Comparison of ENCODE assay signal across 8 cellular contexts in the genomic region with DNA sequence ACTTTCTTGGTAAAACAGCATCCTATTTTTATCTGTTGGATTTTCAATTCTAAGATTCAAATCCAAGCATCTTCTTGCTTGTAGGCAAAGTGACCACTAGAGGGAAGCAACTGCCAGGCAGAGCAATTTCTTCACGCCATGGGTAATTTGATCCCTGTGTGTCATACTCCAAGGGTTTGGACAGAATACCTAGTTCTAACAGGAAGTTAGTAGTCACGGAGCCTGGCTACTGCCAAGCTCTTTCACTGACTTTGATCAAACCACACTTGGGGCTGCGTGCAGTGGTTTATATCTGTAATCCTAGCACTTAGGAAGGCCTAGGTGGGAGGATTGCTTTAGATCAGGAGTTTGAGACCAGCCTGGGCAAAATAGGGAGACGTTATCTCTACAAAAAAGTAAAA.
DNase-seq lines count a peak whose midpoint lies in the region; ATAC-seq and TF ChIP-seq lines count a peak whose summit lies in the region.

No MANE protein-coding gene starts in this region.

- DNase-seq in Kasumi-1 (lab: John Stamatoyannopoulos, UW) = peak; percentile 94 to 96
- DNase-seq in NT2/D1 (ENCODE audit: low read depth, low spot score) = peak; percentile 88
- peak; percentile 14 for DNase-seq in cerebellum (ENCODE audit: low spot score)
- peak; percentile 39 to 47 for DNase-seq in left colon
- DNase-seq in transverse colon = peak; percentile 59
- DNase-seq in CD8-positive, alpha-beta T cell = no peak

- no peak for TF ChIP-seq EP300 in transverse colon (IDR thresholded peaks at IDR 0.05; ENCODE audit: low read depth)

- no peaks in the 10 kb centered on the region for H3K4me1 ChIP-seq in NT2/D1 (ENCODE audit: insufficient read depth, insufficient read length)
- H3K4me1 ChIP-seq in transverse colon = peaks cover 0 to 10% (median 1%) of the 10 kb centered on the region in 4 donors
- no peaks in the 10 kb centered on the region for H3K4me1 ChIP-seq in CD8-positive, alpha-beta T cell (ENCODE audit: insufficient read depth, low read length)

- H3K36me3 ChIP-seq in NT2/D1 (ENCODE audit: insufficient read depth, insufficient read length, low read length) = no peaks in the 10 kb centered on the region
- H3K36me3 ChIP-seq in transverse colon = no peaks in the 10 kb centered on the region
- no peaks in the 10 kb centered on the region for H3K36me3 ChIP-seq in CD8-positive, alpha-beta T cell (ENCODE audit: insufficient read depth, low read length)

- no peak overlapping the region for H3K4me3 Mint-ChIP-seq in CD8-positive, alpha-beta T cell

- no peaks in the 10 kb centered on the region for H3K4me1 Mint-ChIP-seq in CD8-positive, alpha-beta T cell (ENCODE audit: low read depth)

- TF ChIP-seq CTCF in GM12875 (IDR thresholded peaks at IDR 0.05; ENCODE audit: borderline replicate concordance, insufficient read depth, low read depth, low read length) (peak; percentile 65), transverse colon (IDR thresholded peaks at IDR 0.05) (peak; percentile 54 to 78 (median 73))
- TF ChIP-seq CTCF in CD8-positive, alpha-beta T cell (IDR thresholded peaks at IDR 0.05) = no peak

- peak overlapping the region; percentile 38 to 63 (median 48) for H3K27ac ChIP-seq in transverse colon
- no peak overlapping the region for H3K27ac ChIP-seq in CD8-positive, alpha-beta T cell (ENCODE audit: low read depth, low read length)

- H3K9ac ChIP-seq in NT2/D1 (ENCODE audit: insufficient read length, low read depth) = peak overlapping the region; percentile 65

- no peak for TF ChIP-seq POLR2A in transverse colon (IDR thresholded peaks at IDR 0.05)

- H3K36me3 Mint-ChIP-seq in CD8-positive, alpha-beta T cell = no peaks in the 10 kb centered on the region

- no peak overlapping the region for H3K4me3 ChIP-seq in GM12875 (ENCODE audit: low read depth, low read length)
- no peak overlapping the region for H3K4me3 ChIP-seq in NT2/D1 (ENCODE audit: insufficient read length, low read depth)
- no peak overlapping the region for H3K4me3 ChIP-seq in transverse colon
- no peak overlapping the region for H3K4me3 ChIP-seq in CD8-positive, alpha-beta T cell (ENCODE audit: low read depth, low read length)

- in situ Hi-C loops in transverse colon (cut with MboI; ENCODE audit: low pct_ligation_motif_present in 1 of 4, low pct_unique_long_range_greater_than_20kb in 1 of 4, low sequenced_read_pairs in 3 of 4) = loop anchor here in 3 of 4 donors (10.0 to 25.0 kb wide), 3 partner anchors 971 to 1071 kb away; no protein-coding TSS in a partner anchor

- intact Hi-C loops in left colon (cut with DNase I, micrococcal nuclease) (loop anchor here in 1 of 2 donors (5.0 to 10.0 kb wide), 2 partner anchors 763 to 981 kb away; no protein-coding TSS in a partner anchor), transverse colon (cut with DNase I; ENCODE audit: low total_unique reads) (loop anchor here (10.0 kb wide), 1 partner anchor 1063 kb away; no protein-coding TSS in a partner anchor)
- intact Hi-C loops in CD8-positive, alpha-beta T cell (cut with DNase I, micrococcal nuclease) = no loop called here

- no peaks in the 10 kb centered on the region for H3K9me3 Mint-ChIP-seq in CD8-positive, alpha-beta T cell

- ATAC-seq in left colon (peak; percentile 99), GM21381 (IDR thresholded peaks at IDR 0.05; ENCODE audit: unreplicated experiment) (no peak)
- no peak for ATAC-seq in CD8-positive, alpha-beta T cell

- CTCF ChIA-PET in CD8-positive, alpha-beta T cell (lab: Charles Lee) = no interaction called here

- no peaks in the 10 kb centered on the region for H3K27me3 ChIP-seq in NT2/D1 (ENCODE audit: insufficient read depth, insufficient read length)
- no peaks in the 10 kb centered on the region for H3K27me3 ChIP-seq in transverse colon
- H3K27me3 ChIP-seq in CD8-positive, alpha-beta T cell (ENCODE audit: insufficient read depth, low read length) = no peaks in the 10 kb centered on the region

- H3K9me3 ChIP-seq in NT2/D1 (ENCODE audit: insufficient read depth, low read length) (no peaks in the 10 kb centered on the region), transverse colon (no peaks in the 10 kb centered on the region)
- no peaks in the 10 kb centered on the region for H3K9me3 ChIP-seq in CD8-positive, alpha-beta T cell (ENCODE audit: low read length)

- H3K27me3 Mint-ChIP-seq in CD8-positive, alpha-beta T cell (ENCODE audit: low read depth) = peaks cover 14% of the 10 kb centered on the region

- WGBS in transverse colon (ENCODE audit: low coverage in 1 of 2), 2 donors = 12 to 40% methylated on average over 1 to 4 of the region's 4 CpGs

- no peak overlapping the region for H3K27ac Mint-ChIP-seq in CD8-positive, alpha-beta T cell

- POLR2A ChIA-PET in CD8-positive, alpha-beta T cell (lab: Charles Lee) = no interaction called here

Comparison
In these comparisons a context has a peak if more than half of its experiments do, and no peak if none do; other contexts are left out.
1. DNase-seq: peak in Kasumi-1 (2 of 2), NT2/D1 (single experiment), cerebellum (single experiment), left colon (2 of 2) and transverse colon (single experiment); none in CD8-positive, alpha-beta T cell (0 of 7).